ENCODE assay signal across 31 cellular contexts in genomic region chr9:132211570-132211969, GRCh38.
"Had no signal": no experiment of that assay in that cellular context is flagged by ENCODE, and none has a peak within 500 bp of the region (broad histone marks: within the 10 kb centered on the region; RNA-seq: fewer than 3 reads in every experiment).

No MANE protein-coding gene starts in this region.

- H3K9me3 Mint-ChIP-seq: naive thymus-derived CD8-positive, alpha-beta T cell; natural killer cell treated with Interleukin-12 subunit alpha and Interleukin-12 subunit beta and Interleukin-15 and Interleukin-18, amount 100 ng/mL, for 72 hours; nephron progenitor cell; neural crest cell; stimulated activated naive B cell treated with anti-CD40 and anti-IgM and Interleukin-4, amounts not matched to agents 10 μg/mL and 1 μg/mL and 100 μg/mL, for 72 hours; stimulated activated naive CD8-positive, alpha-beta T cell treated with anti-CD3 and anti-CD28 coated beads, Interleukin-15, Interleukin-2, amounts not matched to agents 100 ng/mL and 50 ng/mL, for 24 hours; type B pancreatic cell had no signal

- H3K27me3 Mint-ChIP-seq: natural killer cell treated with Interleukin-12 subunit alpha and Interleukin-12 subunit beta and Interleukin-15 and Interleukin-18, amount 100 ng/mL, for 72 hours; stimulated activated naive CD8-positive, alpha-beta T cell treated with anti-CD3 and anti-CD28 coated beads, Interleukin-15, Interleukin-2, amounts not matched to agents 100 ng/mL and 50 ng/mL, for 24 hours had no signal

- H3K9me3 ChIP-seq: neutrophil, ovary, psoas muscle, right lobe of liver, sigmoid colon, stomach, suprapubic skin, testis, tibial artery, transverse colon, vagina had no signal

- H3K9ac ChIP-seq: parathyroid adenoma had no signal

- H3K4me1 Mint-ChIP-seq: naive B cell, neural crest cell had no signal

- H3K27ac Mint-ChIP-seq: naive thymus-derived CD8-positive, alpha-beta T cell; natural killer cell treated with Interleukin-12 subunit alpha and Interleukin-12 subunit beta and Interleukin-15 and Interleukin-18, amount 100 ng/mL, for 72 hours; nephron progenitor cell; progenitor cell of endocrine pancreas; stimulated activated naive CD8-positive, alpha-beta T cell treated with anti-CD3 and anti-CD28 coated beads, Interleukin-15, Interleukin-2, amounts not matched to agents 100 ng/mL and 50 ng/mL, for 24 hours; type B pancreatic cell had no signal

- H3K36me3 Mint-ChIP-seq: naive B cell; naive thymus-derived CD8-positive, alpha-beta T cell; natural killer cell treated with Interleukin-12 subunit alpha and Interleukin-12 subunit beta and Interleukin-15 and Interleukin-18, amount 100 ng/mL, for 72 hours; stimulated activated naive B cell treated with anti-CD40 and anti-IgM and Interleukin-4, amounts not matched to agents 10 μg/mL and 1 μg/mL and 100 μg/mL, for 72 hours; type B pancreatic cell had no signal

- DNase-seq: naive B cell; naive thymus-derived CD8-positive, alpha-beta T cell; nephron progenitor cell; occipital lobe; ovary; posterior cingulate gyrus; psoas muscle; right cardiac atrium; right lobe of liver; sigmoid colon; small intestine; stimulated activated CD4-positive, alpha-beta T cell treated with anti-CD3 and anti-CD28 coated beads, Interleukin-12 subunit alpha, Interleukin-12 subunit beta, amount 100 ng/mL, for 4 hours; stimulated activated CD4-positive, alpha-beta T cell treated with anti-CD3 and anti-CD28 coated beads, Interleukin-1b, Interleukin-23, amount 100 ng/mL, for 48 hours; stimulated activated CD4-positive, alpha-beta T cell treated with anti-CD3 and anti-CD28 coated beads, Interleukin-4, amount 100 ng/mL, for 1 hour; stimulated activated CD4-positive, alpha-beta T cell treated with anti-CD3 and anti-CD28 coated beads, Interleukin-4, amount 100 ng/mL, for 4 hours; stimulated activated naive B cell treated with anti-CD40 and anti-IgM and Interleukin-4, amounts not matched to agents 10 μg/mL and 1 μg/mL and 100 μg/mL, for 72 hours; stimulated activated naive CD4-positive, alpha-beta T cell treated with Interleukin-2 at 50 U/mL for 16 hours; stomach; testis; tibial artery; transverse colon had no signal

- H3K79me2 ChIP-seq: parathyroid adenoma had no signal

- H3K27ac ChIP-seq: neutrophil, ovary, parathyroid adenoma, psoas muscle, right lobe of liver, sigmoid colon, stomach, suprapubic skin, testis, tibial artery, transverse colon, vagina had no signal

- ATAC-seq: naive thymus-derived CD8-positive, alpha-beta T cell; natural killer cell treated with Interleukin-12 subunit alpha and Interleukin-12 subunit beta and Interleukin-15 and Interleukin-18, amount 100 ng/mL, for 72 hours; psoas muscle; right cardiac atrium; right lobe of liver had no signal

- H3K36me3 ChIP-seq: ovary, right lobe of liver, sigmoid colon, stomach, suprapubic skin, tibial artery, transverse colon, vagina had no signal

- H3K4me3 ChIP-seq: ovary, psoas muscle, right lobe of liver, sigmoid colon, stomach, suprapubic skin, testis, tibial artery, transverse colon, vagina had no signal

- H3K4me3 Mint-ChIP-seq: naive thymus-derived CD8-positive, alpha-beta T cell; natural killer cell treated with Interleukin-12 subunit alpha and Interleukin-12 subunit beta and Interleukin-15 and Interleukin-18, amount 100 ng/mL, for 72 hours; nephron progenitor cell; neural crest cell; stimulated activated naive B cell treated with anti-CD40 and anti-IgM and Interleukin-4, amounts not matched to agents 10 μg/mL and 1 μg/mL and 100 μg/mL, for 72 hours; stimulated activated naive CD8-positive, alpha-beta T cell treated with anti-CD3 and anti-CD28 coated beads, Interleukin-15, Interleukin-2, amounts not matched to agents 100 ng/mL and 50 ng/mL, for 24 hours; type B pancreatic cell had no signal

- H3K4me1 ChIP-seq: parathyroid adenoma, right lobe of liver, transverse colon, vagina had no signal

- FAIRE-seq: small intestine, urothelium cell line had no signal

- H2AFZ ChIP-seq: parathyroid adenoma had no signal

- H3K27me3 ChIP-seq: neutrophil, ovary, right lobe of liver, sigmoid colon, testis, transverse colon, vagina had no signal
